ENCODE assay signal across 9 cellular contexts in genomic region chr15:101091080-101092017, GRCh38.
A peak's percentile ranks its signal among the peaks of the same experiment; 100 is the strongest.
DNase-seq lines count a peak whose midpoint lies in the region; ATAC-seq, FAIRE-seq and TF ChIP-seq lines count a peak whose summit lies in the region.
"Had no signal": no experiment of that assay in that cellular context is flagged by ENCODE, and none has a peak within 500 bp of the region (broad histone marks: within the 10 kb centered on the region; RNA-seq: fewer than 3 reads in every experiment).

No MANE protein-coding gene starts in this region.

- no peaks in the 10 kb centered on the region for H3K27me3 Mint-ChIP-seq in chondrocyte (ENCODE audit: low read depth)

- no peak overlapping the region for H3K4me3 ChIP-seq in GM23248
- H3K4me3 ChIP-seq in skeletal muscle satellite cell (ENCODE audit: low read length), result no peak overlapping the region
- H3K4me3 ChIP-seq: hepatocyte had no signal

- H3K27ac Mint-ChIP-seq in chondrocyte (ENCODE audit: unreplicated experiment), result peak overlapping the region; percentile 76

- peak overlapping the region; percentile 8 for H3K4me3 Mint-ChIP-seq in chondrocyte (ENCODE audit: unreplicated experiment)

- TF ChIP-seq CTCF in chondrocyte (IDR thresholded peaks at IDR 0.05), result no peak

- H3K36me3 ChIP-seq in GM23248 (ENCODE audit: low read depth) (no peaks in the 10 kb centered on the region), skeletal muscle satellite cell (ENCODE audit: insufficient read depth, low read length) (no peaks in the 10 kb centered on the region)

- H3K9me3 Mint-ChIP-seq in chondrocyte (ENCODE audit: low read depth), result peaks cover 4% of the 10 kb centered on the region

- peak; percentile 79 for DNase-seq in GM23248
- DNase-seq in chondrocyte (ENCODE audit: low spot score), result no peak
- DNase-seq in left kidney (ENCODE audit: low read depth, low spot score), result peak; percentile 76
- DNase-seq in DMS153 treated with DMSO at 0.1 percent for 48 hours (lab: John Stamatoyannopoulos, UW; ENCODE audit: unreplicated experiment), result no peak
- no peak for DNase-seq in RCC 7860 (ENCODE audit: low spot score)
- no peak for DNase-seq in ACHN

- H2AFZ ChIP-seq in GM23248, result peak overlapping the region; percentile 41
- H2AFZ ChIP-seq: hepatocyte had no signal

- peaks cover 35% of the 10 kb centered on the region for H3K4me1 Mint-ChIP-seq in chondrocyte (ENCODE audit: low read depth)

- H4K20me1 ChIP-seq in GM23248 (ENCODE audit: insufficient read depth), result no peaks in the 10 kb centered on the region

- peaks cover 4% of the 10 kb centered on the region; the same call in 1 of the 2 replicates for H3K4me1 ChIP-seq in GM23248 (ENCODE audit: insufficient read depth)
- peaks cover 16% of the 10 kb centered on the region for H3K4me1 ChIP-seq in skeletal muscle satellite cell (ENCODE audit: control insufficient read depth, insufficient read depth, low read length)

- ATAC-seq in HG02938 (IDR thresholded peaks at IDR 0.05; ENCODE audit: unreplicated experiment), result no peak

- no peaks in the 10 kb centered on the region for H3K9me3 ChIP-seq in GM23248 (ENCODE audit: low read depth)
- no peaks in the 10 kb centered on the region for H3K9me3 ChIP-seq in skeletal muscle satellite cell (replicated peaks; ENCODE audit: low read length)

- in situ Hi-C loops in GM23248 (cut with MboI) (no loop called here), ACHN (cut with HindIII; ENCODE audit: low pct_ligation_motif_present, low pct_unique_long_range_greater_than_20kb, low sequenced_read_pairs) (no loop called here)

- H3K9ac ChIP-seq in GM23248, result peak overlapping the region; percentile 63
- H3K9ac ChIP-seq in skeletal muscle satellite cell (ENCODE audit: low read depth, low read length), result peak overlapping the region; percentile 67

- no peaks in the 10 kb centered on the region for H3K36me3 Mint-ChIP-seq in chondrocyte (ENCODE audit: low read depth)

- H3K9me2 ChIP-seq in GM23248 (ENCODE audit: insufficient read depth), result no peaks in the 10 kb centered on the region

- H3K79me2 ChIP-seq in GM23248 (ENCODE audit: insufficient read depth), result no peaks in the 10 kb centered on the region
- H3K79me2 ChIP-seq: hepatocyte had no signal

- no peaks in the 10 kb centered on the region for H3K27me3 ChIP-seq in GM23248 (replicated peaks; ENCODE audit: insufficient read depth)
- H3K27me3 ChIP-seq in skeletal muscle satellite cell (ENCODE audit: control insufficient read depth, insufficient read depth, low read length), result peaks cover 4% of the 10 kb centered on the region
- H3K27me3 ChIP-seq: hepatocyte had no signal

- H3K4me2 ChIP-seq in GM23248 (ENCODE audit: unreplicated experiment) (peak overlapping the region; percentile 7), skeletal muscle satellite cell (ENCODE audit: low read length) (peak overlapping the region; percentile 59)
- H3K4me2 ChIP-seq: hepatocyte had no signal

- 52 to 63% methylated on average over 19 to 20 of the region's 20 CpGs for WGBS in GM23248 (ENCODE audit: low coverage in 1 of 2, low lambda C conversion rate in 2 of 2, missing lambda C conversion rate in 2 of 2), 2 experiments

- peak overlapping the region; percentile 60 for H3K27ac ChIP-seq in GM23248
- H3K27ac ChIP-seq: hepatocyte had no signal

- no peak for FAIRE-seq in RCC 7860 (lab: Jason Lieb, UNC)

- H3F3A ChIP-seq in GM23248 (ENCODE audit: insufficient read depth), result no peaks in the 10 kb centered on the region

Comparison
In these comparisons a context has a peak if more than half of its experiments do, and no peak if none do; other contexts are left out.
1. DNase-seq: peak in GM23248 (single experiment) and left kidney (single experiment); none in chondrocyte (single experiment), DMS153 treated with DMSO at 0.1 percent for 48 hours (single experiment), RCC 7860 (single experiment) and ACHN (single experiment).